ENCODE assay signal across 1 cellular context in genomic region chr9:133994359-133995011, GRCh38.
TF ChIP-seq lines count a peak whose summit lies in the region.

No MANE protein-coding gene starts in this region.

TF ChIP-seq in HepG2, 621 proteins besides CTCF, POLR2A, EP300 and RAD21 (continued from another document and continues in another):
- peak; percentile 53; the same call in 1 of the 2 replicates for TF ChIP-seq ZFP91 (CRISPR knock-in tag; IDR thresholded peaks at IDR 0.05; ENCODE audit: borderline replicate concordance)
- TF ChIP-seq RBAK (CRISPR knock-in tag; IDR thresholded peaks at IDR 0.05) = no peak; the same call in 1 of the 2 replicates
- TF ChIP-seq TEAD3 (CRISPR knock-in tag; optimal IDR thresholded peaks at IDR 0.05; ENCODE audit: borderline replicate concordance) = peak; percentile 59
- peak; percentile 28; the same call in 1 of the 2 replicates for TF ChIP-seq ARNT2 (CRISPR knock-in tag; IDR thresholded peaks at IDR 0.05; ENCODE audit: low read depth)
- no peak for TF ChIP-seq ZNF598 (CRISPR knock-in tag; IDR thresholded peaks at IDR 0.05; ENCODE audit: borderline replicate concordance)
- TF ChIP-seq HIC2 (CRISPR knock-in tag; IDR thresholded peaks at IDR 0.05; ENCODE audit: low read depth) = peak; percentile 21; the same call in 1 of the 2 replicates
- 0 out of 2 replicates have a peak, but pooled peaks have one; percentile 14 for TF ChIP-seq FOXC1 (CRISPR knock-in tag; IDR thresholded peaks at IDR 0.05; ENCODE audit: borderline replicate concordance)
- TF ChIP-seq ZNF121 (CRISPR knock-in tag; IDR thresholded peaks at IDR 0.05) = peak; percentile 82
- no peak for TF ChIP-seq ESRRA (CRISPR knock-in tag; IDR thresholded peaks at IDR 0.05; ENCODE audit: low read depth)
- TF ChIP-seq ZNF768 (CRISPR knock-in tag; IDR thresholded peaks at IDR 0.05) = peak; percentile 56; the same call in 1 of the 2 replicates
- no peak for TF ChIP-seq FOXM1 (CRISPR knock-in tag; IDR thresholded peaks at IDR 0.05)
- peak; percentile 37; the same call in 1 of the 2 replicates for TF ChIP-seq KMT2B (CRISPR knock-in tag; IDR thresholded peaks at IDR 0.05)
- TF ChIP-seq IRF2 (CRISPR knock-in tag; IDR thresholded peaks at IDR 0.05) = 0 out of 2 replicates have a peak, but pooled peaks have one; percentile 43
- TF ChIP-seq ZNF274 (CRISPR knock-in tag; IDR thresholded peaks at IDR 0.05) = 0 out of 2 replicates have a peak, but pooled peaks have one; percentile 6
- TF ChIP-seq LCORL (IDR thresholded peaks at IDR 0.05) = no peak
- TF ChIP-seq LCORL (CRISPR knock-in tag; IDR thresholded peaks at IDR 0.05) = peak; percentile 72
- TF ChIP-seq SOX13 (IDR thresholded peaks at IDR 0.05) = no peak
- 0 out of 4 replicates have a peak, but pooled peaks of 1 of the 2 experiments have one; percentile 17 for TF ChIP-seq SOX13 (CRISPR knock-in tag; conservative IDR thresholded peaks at IDR 0.05 in 1 of 2, IDR thresholded peaks at IDR 0.05 in 1 of 2)
- peak in 1 of 2 experiments; percentile 63; a peak in 1 of 4 replicates for TF ChIP-seq KLF16 (CRISPR knock-in tag; IDR thresholded peaks at IDR 0.05)
- TF ChIP-seq ZNF558 (CRISPR knock-in tag; IDR thresholded peaks at IDR 0.05; ENCODE audit: borderline replicate concordance) = 0 out of 2 replicates have a peak, but pooled peaks have one; percentile 61
- TF ChIP-seq ZNF687 (CRISPR knock-in tag; IDR thresholded peaks at IDR 0.05) = peak; percentile 73
- peak; percentile 34; the same call in 1 of the 2 replicates for TF ChIP-seq TFDP2 (CRISPR knock-in tag; IDR thresholded peaks at IDR 0.05)
- no peak for TF ChIP-seq ZNF790 (CRISPR knock-in tag; IDR thresholded peaks at IDR 0.05; ENCODE audit: borderline replicate concordance)
- no peak for TF ChIP-seq RNF219 (CRISPR knock-in tag; IDR thresholded peaks at IDR 0.05)
- TF ChIP-seq ARHGAP35 (CRISPR knock-in tag; IDR thresholded peaks at IDR 0.05; ENCODE audit: borderline replicate concordance) = 0 out of 2 replicates have a peak, but pooled peaks have one; percentile 58
- TF ChIP-seq GABPB1 (CRISPR knock-in tag; IDR thresholded peaks at IDR 0.05) = peak; percentile 46; the same call in 1 of the 2 replicates
- TF ChIP-seq MXD3 (CRISPR knock-in tag; IDR thresholded peaks at IDR 0.05) = 0 out of 2 replicates have a peak, but pooled peaks have one; percentile 39
- no peak for TF ChIP-seq NONO (IDR thresholded peaks at IDR 0.05)
- TF ChIP-seq NONO (CRISPR knock-in tag; conservative IDR thresholded peaks at IDR 0.05) = no peak
- peak; percentile 79; the same call in 1 of the 2 replicates for TF ChIP-seq SRY (CRISPR knock-in tag; IDR thresholded peaks at IDR 0.05)
- TF ChIP-seq GATAD2A (CRISPR knock-in tag; IDR thresholded peaks at IDR 0.05) = peak; percentile 37; the same call in 1 of the 2 replicates
- peak; percentile 55; the same call in 1 of the 2 replicates for TF ChIP-seq NFKB2 (CRISPR knock-in tag; IDR thresholded peaks at IDR 0.05; ENCODE audit: borderline replicate concordance)
- no peak for TF ChIP-seq ZNF280D (CRISPR knock-in tag; IDR thresholded peaks at IDR 0.05)
- TF ChIP-seq ZNF335 (CRISPR knock-in tag; IDR thresholded peaks at IDR 0.05) = 0 out of 2 replicates have a peak, but pooled peaks have one; percentile 16
- 0 out of 2 replicates have a peak, but pooled peaks have one; percentile 48 for TF ChIP-seq ZBTB26 (CRISPR knock-in tag; IDR thresholded peaks at IDR 0.05; ENCODE audit: borderline replicate concordance)
- TF ChIP-seq THRA (CRISPR knock-in tag; IDR thresholded peaks at IDR 0.05; ENCODE audit: borderline replicate concordance) = 0 out of 2 replicates have a peak, but pooled peaks have one; percentile 40
- TF ChIP-seq ZNF354B (CRISPR knock-in tag; IDR thresholded peaks at IDR 0.05) = peak; percentile 46; the same call in 1 of the 2 replicates
- no peak for TF ChIP-seq ZNF512B (CRISPR knock-in tag; IDR thresholded peaks at IDR 0.05; ENCODE audit: borderline replicate concordance)
